Comparison of ENCODE assay signal across 2 cellular contexts in genomic region chr1:61140778-61141177, GRCh38.
TF ChIP-seq lines count a peak whose summit lies in the region.

No MANE protein-coding gene starts in this region.

TF ChIP-seq in liver, 16 proteins besides CTCF, POLR2A, EP300 and RAD21:
- TF ChIP-seq ATF3 (IDR thresholded peaks at IDR 0.05) (no peak), JUND (IDR thresholded peaks at IDR 0.05) (no peak), EGR1 (IDR thresholded peaks at IDR 0.05; ENCODE audit: low read depth in 2 of 2) (no peak), YY1 (IDR thresholded peaks at IDR 0.05) (no peak), MAX (IDR thresholded peaks at IDR 0.05) (no peak), NR2F2 (IDR thresholded peaks at IDR 0.05) (no peak), SP1 (IDR thresholded peaks at IDR 0.05) (no peak), FOXA2 (IDR thresholded peaks at IDR 0.05) (no peak), RXRA (IDR thresholded peaks at IDR 0.05) (no peak), GABPA (IDR thresholded peaks at IDR 0.05 in 1 of 2, conservative IDR thresholded peaks at IDR 0.05 in 1 of 2) (no peak), REST (IDR thresholded peaks at IDR 0.05) (no peak)

TF ChIP-seq in HepG2, 621 proteins besides CTCF, POLR2A, EP300 and RAD21:
- TF ChIP-seq CERS6 (CRISPR knock-in tag; IDR thresholded peaks at IDR 0.05) (no peak), ZNF335 (CRISPR knock-in tag; IDR thresholded peaks at IDR 0.05) (no peak), SAP130 (CRISPR knock-in tag; IDR thresholded peaks at IDR 0.05; ENCODE audit: low read depth) (no peak), ATF2 (CRISPR knock-in tag; IDR thresholded peaks at IDR 0.05) (no peak), SP4 (CRISPR knock-in tag; IDR thresholded peaks at IDR 0.05) (no peak), BCL3 (CRISPR knock-in tag; IDR thresholded peaks at IDR 0.05) (no peak), AHR (CRISPR knock-in tag; IDR thresholded peaks at IDR 0.05) (no peak), ZNF691 (CRISPR knock-in tag; IDR thresholded peaks at IDR 0.05; ENCODE audit: borderline replicate concordance, low read depth) (no peak), ZSCAN22 (CRISPR knock-in tag; IDR thresholded peaks at IDR 0.05) (no peak), ZNF501 (CRISPR knock-in tag; IDR thresholded peaks at IDR 0.05) (no peak), ZMAT3 (CRISPR knock-in tag; conservative IDR thresholded peaks at IDR 0.05) (no peak), ZFP36 (IDR thresholded peaks at IDR 0.05; ENCODE audit: borderline replicate concordance, low read depth, low read length, partially characterized antibody) (no peak), DDIT3 (CRISPR knock-in tag; IDR thresholded peaks at IDR 0.05) (no peak)
